Comparison of ENCODE assay signal across 7 cellular contexts in genomic region chr13:101453784-101454201, GRCh38. TPM values are rescaled to one million over a fixed set of nuclear protein-coding genes. Genes with fewer than 3 reads are reported as not detected.
DNase-seq lines count a peak whose midpoint lies in the region; ATAC-seq and TF ChIP-seq lines count a peak whose summit lies in the region.

No MANE protein-coding gene starts in this region.

- TF ChIP-seq POLR2A in ovary (IDR thresholded peaks at IDR 0.05): no peak

- 4 to 12% (median 6%) methylated on average over 17 to 41 of the region's 41 CpGs for WGBS in ovary, 3 donors

- intact Hi-C loops in ovary (cut with DNase I): no loop called here

- peak in 2 of 5 donors; percentile 14 to 48 for DNase-seq in ovary
- DNase-seq in stimulated activated CD4-positive, alpha-beta T cell treated with anti-CD3 and anti-CD28 coated beads, Interleukin-4, amount 100 ng/mL, for 1 hour: no peak

- TF ChIP-seq CTCF in ovary (IDR thresholded peaks at IDR 0.05): peak in 1 of 3 donors; percentile 33

- H3K27ac ChIP-seq in ovary: no peak overlapping the region

- H3K27me3 ChIP-seq in endocrine pancreas (ENCODE audit: control insufficient read depth, insufficient read depth, low read length): no peaks in the 10 kb centered on the region
- no peaks in the 10 kb centered on the region for H3K27me3 ChIP-seq in ovary

- H3K9me3 ChIP-seq in endocrine pancreas (ENCODE audit: control insufficient read depth, low read length) (no peaks in the 10 kb centered on the region), ovary (no peaks in the 10 kb centered on the region)

- H3K36me3 ChIP-seq in endocrine pancreas (ENCODE audit: control insufficient read depth, insufficient read depth, low read length) (no peaks in the 10 kb centered on the region), ovary (no peaks in the 10 kb centered on the region)

- peak; percentile 38 for ATAC-seq in GM19397 (IDR thresholded peaks at IDR 0.05; ENCODE audit: unreplicated experiment)
- ATAC-seq in HG03520 (IDR thresholded peaks at IDR 0.05; ENCODE audit: unreplicated experiment): peak; percentile 32
- ATAC-seq in HG02840 (IDR thresholded peaks at IDR 0.05; ENCODE audit: low FRiP score, unreplicated experiment): no peak
- ATAC-seq in HG03469 (IDR thresholded peaks at IDR 0.05; ENCODE audit: unreplicated experiment): no peak

- TF ChIP-seq EP300 in ovary (IDR thresholded peaks at IDR 0.05): no peak

- H3K4me1 ChIP-seq in endocrine pancreas (ENCODE audit: control insufficient read depth, insufficient read depth, low read length) (peaks cover 4% of the 10 kb centered on the region), ovary (ENCODE audit: insufficient read depth) (peaks cover 6% of the 10 kb centered on the region)

- H3K9ac ChIP-seq in endocrine pancreas (ENCODE audit: control insufficient read depth, insufficient read depth, low read length): peak overlapping the region; percentile 76

- H3K4me3 ChIP-seq in endocrine pancreas (ENCODE audit: control insufficient read depth, insufficient read depth, low read length) (peak overlapping the region; percentile 58), ovary (peak overlapping the region; percentile 17)

RNA-seq across cellular contexts. Expression of gene ITGBL1, which starts 1.3 kb away (rescaled TPM):
- 1 to 10 TPM in 5 of 7 donors, under 1 TPM in 2; 0.48 to 5.0 (median 1.8) TPM for total RNA-seq in ovary
- polyA plus RNA-seq in ovary: 1 to 10 TPM in 1 of 2 donors, under 1 TPM in 1; 0.45 to 9.3 TPM

RNA-seq across cellular contexts. Expression of gene NALCN, which starts 37.5 kb away (rescaled TPM):
- total RNA-seq in ovary: 10 to 100 TPM in 1 of 7 donors, 1 to 10 TPM in 4, under 1 TPM in 2; 0.60 to 21.6 (median 1.4) TPM
- polyA plus RNA-seq in ovary: 1 to 10 TPM in 1 of 2 donors, under 1 TPM in 1; 0.17 to 2.0 TPM

Comparison
In these comparisons a context has a peak if more than half of its experiments do, and no peak if none do; other contexts are left out.
1. ATAC-seq: peak in GM19397 (single experiment) and HG03520 (single experiment); none in HG02840 (single experiment) and HG03469 (single experiment).